ENCODE assay signal across 9 cellular contexts in the genomic region with DNA sequence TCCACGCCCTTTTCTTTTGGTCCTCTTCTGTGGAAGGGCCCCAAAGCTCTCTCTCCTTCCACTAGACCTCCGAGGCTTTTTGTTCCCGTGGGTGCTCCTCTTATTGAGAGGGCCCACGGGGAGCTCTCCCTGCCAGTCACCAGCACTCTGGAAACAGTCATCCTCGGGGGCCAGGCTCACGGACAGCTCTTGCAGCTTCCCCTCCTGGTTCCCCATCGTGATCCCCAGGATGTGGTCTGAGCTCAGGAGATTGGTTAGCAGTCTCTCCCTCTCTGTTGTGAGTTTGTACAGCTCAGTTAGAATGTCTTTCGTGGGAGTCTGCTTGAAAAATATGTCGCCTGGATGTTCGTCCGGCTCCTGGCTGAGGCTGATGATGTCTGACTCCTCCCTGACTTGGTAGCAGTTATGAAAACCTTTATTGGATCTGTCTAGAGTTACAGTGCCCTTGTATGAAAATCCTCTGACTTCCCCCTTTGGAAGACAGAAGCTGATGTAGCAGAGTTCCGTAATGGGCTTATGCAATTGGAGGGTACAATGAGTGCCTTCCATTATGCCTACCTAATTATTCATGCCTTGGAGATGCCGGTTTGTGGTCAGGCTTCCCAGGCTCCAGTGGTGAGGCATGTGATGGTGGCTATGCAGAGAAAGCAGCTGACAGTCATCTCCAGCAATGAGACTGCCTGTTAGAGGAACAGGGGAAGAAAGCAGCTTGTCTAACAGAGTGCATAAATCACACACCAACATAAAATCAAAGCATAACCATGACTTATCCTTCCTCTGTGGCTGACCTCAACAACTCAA. TPM values are rescaled to one million over a fixed set of nuclear protein-coding genes. Genes with fewer than 3 reads are reported as not detected.
A peak's percentile ranks its signal among the peaks of the same experiment; 100 is the strongest.
DNase-seq lines count a peak whose midpoint lies in the region; ATAC-seq and TF ChIP-seq lines count a peak whose summit lies in the region.
"Had no signal": no experiment of that assay in that cellular context is flagged by ENCODE, and none has a peak within 500 bp of the region (broad histone marks: within the 10 kb centered on the region; RNA-seq: fewer than 3 reads in every experiment).

No MANE protein-coding gene starts in this region.

- CTCF ChIA-PET in HEK293T (lab: Yijun Ruan, JAX): no interaction called here

- peak; percentile 47 to 66 for DNase-seq in AML-193 (lab: John Stamatoyannopoulos, UW)
- DNase-seq in NCI-H82 treated with DMSO at 0.1 percent for 48 hours (lab: John Stamatoyannopoulos, UW; ENCODE audit: unreplicated experiment): peak; percentile 11
- no peak for DNase-seq in esophagus muscularis mucosa (ENCODE audit: extremely low spot score)
- DNase-seq in nephron progenitor cell: no peak
- no peak for DNase-seq in HEK293T (ENCODE audit: extremely low spot score)
- no peak for DNase-seq in uterus
- DNase-seq: activated CD8-positive, alpha-beta memory T cell treated with anti-CD3 and anti-CD28 coated beads for 24 hours had no signal

- H3K4me1 ChIP-seq in esophagus muscularis mucosa (peaks cover 0 to 4% (median 0%) of the 10 kb centered on the region in 4 donors), uterus (no peaks in the 10 kb centered on the region)

- H3K27ac ChIP-seq in esophagus muscularis mucosa (replicated peaks in 1 of 4) (peak overlapping the region in 3 of 4 donors; percentile 27 to 38 (median 30)), uterus (no peak overlapping the region)

- no peak for ATAC-seq in HG03342 (IDR thresholded peaks at IDR 0.05; ENCODE audit: unreplicated experiment)
- ATAC-seq in GM21786 (IDR thresholded peaks at IDR 0.05; ENCODE audit: unreplicated experiment): no peak

- no peaks in the 10 kb centered on the region for H3K9me3 Mint-ChIP-seq in nephron progenitor cell

- H3K36me3 ChIP-seq in esophagus muscularis mucosa (no peaks in the 10 kb centered on the region), uterus (no peaks in the 10 kb centered on the region)

- no peak for TF ChIP-seq POLR2A in esophagus muscularis mucosa (IDR thresholded peaks at IDR 0.05; ENCODE audit: low read depth)
- TF ChIP-seq POLR2A in uterus (IDR thresholded peaks at IDR 0.05): no peak

- no peaks in the 10 kb centered on the region for H3K27me3 ChIP-seq in esophagus muscularis mucosa
- H3K27me3 ChIP-seq in uterus: no peaks in the 10 kb centered on the region

- H3K9me3 ChIP-seq in esophagus muscularis mucosa (no peaks in the 10 kb centered on the region), uterus (no peaks in the 10 kb centered on the region)

- H3K27ac Mint-ChIP-seq in nephron progenitor cell: peak overlapping the region; percentile 87

- H3K36me3 Mint-ChIP-seq in nephron progenitor cell (ENCODE audit: low read depth): no peaks in the 10 kb centered on the region

- H3K4me3 Mint-ChIP-seq in nephron progenitor cell: no peak overlapping the region

- intact Hi-C loops in esophagus muscularis mucosa (cut with DNase I): no loop called here
- intact Hi-C loops in uterus (cut with DNase I; ENCODE audit: low total_unique reads): no loop called here

- H3K4me3 ChIP-seq in esophagus muscularis mucosa (peak overlapping the region; percentile 9 to 39 (median 21)), uterus (no peak overlapping the region)

- 80% methylated on average over 13 of the region's 13 CpGs for WGBS in esophagus muscularis mucosa

- TF ChIP-seq EP300 in esophagus muscularis mucosa (IDR thresholded peaks at IDR 0.05): no peak

- H3K4me1 Mint-ChIP-seq in nephron progenitor cell: peaks cover 60% of the 10 kb centered on the region

- POLR2A ChIA-PET in HEK293T (lab: Yijun Ruan, JAX): interaction anchor here (0.5 kb wide), 1 partner anchor 29 kb away, joined by 3 read pairs; no protein-coding TSS in a partner anchor

- peaks cover 2% of the 10 kb centered on the region for H3K27me3 Mint-ChIP-seq in nephron progenitor cell (ENCODE audit: low read depth, poor library complexity)

- TF ChIP-seq CTCF in esophagus muscularis mucosa (IDR thresholded peaks at IDR 0.05) (no peak), nephron progenitor cell (IDR thresholded peaks at IDR 0.05) (no peak), uterus (IDR thresholded peaks at IDR 0.05) (no peak)

TF ChIP-seq in HEK293T, 16 proteins besides CTCF, POLR2A, EP300 and RAD21:
- TF ChIP-seq LEF1 (IDR thresholded peaks at IDR 0.05; ENCODE audit: borderline replicate concordance) (no peak), FOXA1 (IDR thresholded peaks at IDR 0.05) (no peak), SUZ12 (IDR thresholded peaks at IDR 0.05) (no peak), CTBP1 (IDR thresholded peaks at IDR 0.05; ENCODE audit: borderline replicate concordance) (no peak), FOXM1 (IDR thresholded peaks at IDR 0.05; ENCODE audit: borderline replicate concordance) (no peak), ZNF384 (IDR thresholded peaks at IDR 0.05) (no peak), NFRKB (IDR thresholded peaks at IDR 0.05) (no peak), L3MBTL2 (conservative IDR thresholded peaks at IDR 0.05) (no peak), BHLHE40 (IDR thresholded peaks at IDR 0.05; ENCODE audit: borderline replicate concordance) (no peak)

RNA-seq across cellular contexts. Expression of a gene that starts 39.9 kb away (rescaled TPM):
- 10 to 100 TPM in 2 of 4 donors, 1 to 10 TPM in 2; 4.8 to 12.5 (median 8.6) TPM for total RNA-seq in esophagus muscularis mucosa
- 1 to 10 TPM; 1.3 to 9.3 (median 5.0) TPM for total RNA-seq in uterus

Comparison
In these comparisons a context has a peak if more than half of its experiments do, and no peak if none do; other contexts are left out.
1. DNase-seq: peak in AML-193 (2 of 2) and NCI-H82 treated with DMSO at 0.1 percent for 48 hours (single experiment); none in esophagus muscularis mucosa (single experiment), nephron progenitor cell (single experiment), HEK293T (single experiment) and uterus (0 of 2).
2. H3K27ac ChIP-seq: peak in esophagus muscularis mucosa (3 of 4); none in uterus (0 of 2).
3. H3K4me3 ChIP-seq: peak in esophagus muscularis mucosa (4 of 4); none in uterus (0 of 2).